In genomic region chr12:108598553-108599250, GRCh38 we compare ENCODE assay signal across 1 cellular context.
TF ChIP-seq lines count a peak whose summit lies in the region.

No MANE protein-coding gene starts in this region.

TF ChIP-seq in H1, 55 proteins besides CTCF, POLR2A, EP300 and RAD21:
- TF ChIP-seq FOSL1 (IDR thresholded peaks at IDR 0.05; ENCODE audit: insufficient read depth, low read depth, low read length) (no peak), CHD7 (IDR thresholded peaks at IDR 0.05; ENCODE audit: insufficient replicate concordance, low read length) (no peak), ATF2 (IDR thresholded peaks at IDR 0.05; ENCODE audit: low read length) (no peak), ASH2L (IDR thresholded peaks at IDR 0.05; ENCODE audit: low read length) (no peak), JUND (IDR thresholded peaks at IDR 0.05; ENCODE audit: low read length) (no peak), SIN3A (conservative IDR thresholded peaks at IDR 0.05 in 1 of 2, IDR thresholded peaks at IDR 0.05 in 1 of 2; ENCODE audit: low read depth in 1 of 2, low read length in 2 of 2) (no peak), KDM5A (IDR thresholded peaks at IDR 0.05; ENCODE audit: low read length) (no peak), SP1 (IDR thresholded peaks at IDR 0.05; ENCODE audit: low read depth, low read length) (no peak), CHD2 (IDR thresholded peaks at IDR 0.05; ENCODE audit: low read length) (no peak), SIX5 (IDR thresholded peaks at IDR 0.05; ENCODE audit: low read depth, low read length) (no peak), E2F6 (IDR thresholded peaks at IDR 0.05) (no peak), EZH2 (IDR thresholded peaks at IDR 0.05; ENCODE audit: low read depth, low read length, severe bottlenecking) (no peak), SRF (IDR thresholded peaks at IDR 0.05; ENCODE audit: low read depth, low read length) (no peak), GTF2F1 (IDR thresholded peaks at IDR 0.05; ENCODE audit: borderline replicate concordance, low read depth, low read length) (no peak), SIRT6 (IDR thresholded peaks at IDR 0.05; ENCODE audit: low read length) (no peak), RFX5 (IDR thresholded peaks at IDR 0.05; ENCODE audit: borderline replicate concordance, low read depth, low read length) (no peak), POLR2AphosphoS5 (IDR thresholded peaks at IDR 0.05; ENCODE audit: low read depth, low read length) (no peak), SUZ12 (IDR thresholded peaks at IDR 0.05; ENCODE audit: low read length) (no peak), POU5F1 (IDR thresholded peaks at IDR 0.05; ENCODE audit: low read depth, low read length) (no peak), USF2 (IDR thresholded peaks at IDR 0.05; ENCODE audit: low read length) (no peak)
